In the genomic region with DNA sequence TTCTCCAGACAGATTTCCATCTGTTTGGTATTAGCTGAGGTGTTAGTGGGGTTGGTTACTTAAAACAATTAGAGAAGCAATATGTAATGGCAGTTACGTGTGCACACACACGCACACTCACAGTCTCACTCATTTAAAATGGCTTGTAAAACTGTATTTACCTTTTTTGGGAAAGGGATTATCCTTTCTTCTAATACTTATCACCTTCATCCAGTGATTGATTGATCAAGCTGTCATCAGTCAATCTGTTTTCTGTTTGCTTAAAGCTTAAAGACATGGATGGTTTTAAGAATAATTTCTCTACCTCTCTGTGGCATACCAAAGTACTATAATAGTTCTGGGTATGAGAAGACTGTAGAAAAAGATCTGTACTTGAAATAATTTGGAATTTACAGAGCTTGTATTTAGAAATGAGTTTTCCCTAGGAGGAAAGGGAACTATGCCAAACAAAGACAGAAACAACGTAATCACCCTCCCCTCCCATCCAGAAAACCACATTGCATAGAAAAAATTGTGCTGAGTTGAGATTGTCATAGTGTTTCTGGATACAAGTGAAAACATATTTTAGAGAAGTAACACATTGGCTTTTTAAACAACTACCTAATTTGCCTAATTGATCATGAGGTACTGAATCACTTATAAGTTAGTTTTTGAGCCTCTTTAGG, we compare ENCODE assay signal across 9 cellular contexts. TPM values are rescaled to one million over a fixed set of nuclear protein-coding genes. Genes with fewer than 3 reads are reported as not detected.
DNase-seq lines count a peak whose midpoint lies in the region; ATAC-seq and TF ChIP-seq lines count a peak whose summit lies in the region.
"Had no signal": no experiment of that assay in that cellular context is flagged by ENCODE, and none has a peak within 500 bp of the region (broad histone marks: within the 10 kb centered on the region; RNA-seq: fewer than 3 reads in every experiment).

No MANE protein-coding gene starts in this region.

- DNase-seq in CD14-positive monocyte (ENCODE audit: low spot score) (no peak), astrocyte of the hippocampus (ENCODE audit: low read depth, low spot score) (peak; percentile 59), RKO (ENCODE audit: low spot score) (no peak), NCI-H1694 (lab: John Stamatoyannopoulos, UW) (no peak), NCI-H1105 treated with DMSO at 0.1 percent for 48 hours (lab: John Stamatoyannopoulos, UW) (no peak)
- DNase-seq: stimulated activated CD4-positive, alpha-beta T cell treated with anti-CD3 and anti-CD28 coated beads, Interleukin-12 subunit alpha, Interleukin-12 subunit beta, amount 100 ng/mL, for 4 hours had no signal

- no peak overlapping the region for H3K4me3 ChIP-seq in muscle layer of duodenum (ENCODE audit: low read depth in 1 of 2, low read length in 2 of 2)

- H3K27ac Mint-ChIP-seq in CD14-positive monocyte: peak overlapping the region; percentile 90 to 95 (median 92)

- peak; percentile 40 for ATAC-seq in HG03060 (IDR thresholded peaks at IDR 0.05; ENCODE audit: low read depth, unreplicated experiment)
- ATAC-seq in HG03139 (IDR thresholded peaks at IDR 0.05; ENCODE audit: unreplicated experiment): no peak

- H3K9me3 ChIP-seq in muscle layer of duodenum (ENCODE audit: control insufficient read depth in 1 of 2, low read length in 2 of 2): no peaks in the 10 kb centered on the region

- no peak for TF ChIP-seq CTCF in CD14-positive monocyte (IDR thresholded peaks at IDR 0.05)

- peak overlapping the region; percentile 65 for H3K27ac ChIP-seq in muscle layer of duodenum (ENCODE audit: low read length)

- peaks cover 0 to 2% (median 0%) of the 10 kb centered on the region in 3 donors for H3K27me3 Mint-ChIP-seq in CD14-positive monocyte (ENCODE audit: low read depth in 3 of 3)

- H3K4me1 Mint-ChIP-seq in CD14-positive monocyte: peaks cover 64% of the 10 kb centered on the region

- H3K4me3 Mint-ChIP-seq in CD14-positive monocyte: peak overlapping the region in 1 of 2 donors; percentile 55

- no peaks in the 10 kb centered on the region for H3K36me3 ChIP-seq in muscle layer of duodenum (ENCODE audit: control insufficient read depth in 1 of 2, insufficient read depth in 2 of 2, low read length in 2 of 2)

- intact Hi-C loops in CD14-positive monocyte (cut with micrococcal nuclease): loop anchor here in 1 of 2 donors (5.0 kb wide), 1 partner anchor 34 kb away; no protein-coding TSS in a partner anchor

- peaks cover 7 to 8% of the 10 kb centered on the region in 2 donors for H3K4me1 ChIP-seq in muscle layer of duodenum (ENCODE audit: control insufficient read depth in 1 of 2, insufficient read depth in 2 of 2, low read length in 2 of 2)

- H3K27me3 ChIP-seq in muscle layer of duodenum (ENCODE audit: low read depth, low read length): no peaks in the 10 kb centered on the region

- peaks cover 30 to 47% of the 10 kb centered on the region in 2 donors for H3K36me3 Mint-ChIP-seq in CD14-positive monocyte

- H3K9me3 Mint-ChIP-seq in CD14-positive monocyte: peaks cover 8 to 15% (median 11%) of the 10 kb centered on the region in 7 donors

RNA-seq across cellular contexts. Expression of gene SIPA1L1, which starts 42.8 kb away (rescaled TPM):
- 10 to 100 TPM; 15.6 to 24.5 TPM for polyA plus RNA-seq in CD14-positive monocyte
